12 cellular contexts compared by ENCODE assay signal in genomic region chr11:77244277-77245014, GRCh38. TPM values are rescaled to one million over a fixed set of nuclear protein-coding genes. Genes with fewer than 3 reads are reported as not detected.
DNase-seq lines count a peak whose midpoint lies in the region; ATAC-seq and TF ChIP-seq lines count a peak whose summit lies in the region.
"Had no signal": no experiment of that assay in that cellular context is flagged by ENCODE, and none has a peak within 500 bp of the region (broad histone marks: within the 10 kb centered on the region; RNA-seq: fewer than 3 reads in every experiment).

No MANE protein-coding gene starts in this region.

- ATAC-seq in HG02798 (IDR thresholded peaks at IDR 0.05; ENCODE audit: poor library complexity, unreplicated experiment) = no peak

- H3K27ac ChIP-seq in brain microvascular endothelial cell = peak overlapping the region; percentile 78
- H3K27ac ChIP-seq in Karpas-422 (ENCODE audit: low read length) = no peak overlapping the region
- H3K27ac ChIP-seq: thoracic aorta had no signal

- no peak overlapping the region for H3K4me3 ChIP-seq in brain microvascular endothelial cell (ENCODE audit: low read depth, low read length)
- H3K4me3 ChIP-seq in Karpas-422 (ENCODE audit: low read length) = no peak overlapping the region
- H3K4me3 ChIP-seq: lung, thoracic aorta had no signal

- no peaks in the 10 kb centered on the region for H3K9me3 ChIP-seq in Karpas-422 (ENCODE audit: low read length)
- H3K9me3 ChIP-seq: thoracic aorta had no signal

- no peaks in the 10 kb centered on the region for H3K79me2 ChIP-seq in Karpas-422 (ENCODE audit: low read length)

- H3K4me2 ChIP-seq in Karpas-422 (ENCODE audit: low read depth, low read length, poor library complexity, severe bottlenecking) = no peak overlapping the region

- H3K36me3 ChIP-seq in brain microvascular endothelial cell (replicated peaks) = no peaks in the 10 kb centered on the region
- H3K36me3 ChIP-seq in Karpas-422 (ENCODE audit: insufficient read depth, low read length) = no peaks in the 10 kb centered on the region
- H3K36me3 ChIP-seq: thoracic aorta had no signal

- no peaks in the 10 kb centered on the region for H3K9me2 ChIP-seq in Karpas-422 (replicated peaks; ENCODE audit: insufficient read depth, low read length)

- in situ Hi-C loops in brain microvascular endothelial cell (cut with HindIII; ENCODE audit: low pct_ligation_motif_present, low sequenced_read_pairs) = no loop called here

- H3K4me1 ChIP-seq in Karpas-422 (ENCODE audit: low read length) = no peaks in the 10 kb centered on the region

- H4K20me1 ChIP-seq in Karpas-422 (ENCODE audit: insufficient read depth, low read depth, low read length) = no peaks in the 10 kb centered on the region

- H3K9ac ChIP-seq in Karpas-422 (ENCODE audit: low read length) = no peak overlapping the region

- DNase-seq in AG09319 (ENCODE audit: extremely low read depth, low read depth) (peak; percentile 16), HT1080 (ENCODE audit: low read depth) (peak; percentile 89), brain microvascular endothelial cell (peak; percentile 36), lung microvascular endothelial cell (ENCODE audit: low read depth in 2 of 2) (peak; percentile 51 to 82), ureter (ENCODE audit: low spot score) (no peak), Ammon's horn (ENCODE audit: low spot score) (no peak), Karpas-422 (no peak)
- DNase-seq: effector CD8-positive, alpha-beta T cell; NCI-H187 had no signal

- H2AFZ ChIP-seq in Karpas-422 (ENCODE audit: low read length) = no peak overlapping the region

- TF ChIP-seq CTCF in AG09319 (IDR thresholded peaks at IDR 0.05; ENCODE audit: low read depth, low read length) (no peak), brain microvascular endothelial cell (IDR thresholded peaks at IDR 0.05; ENCODE audit: low read depth, low read length, missing control alignments) (no peak)

- no peaks in the 10 kb centered on the region for H3K27me3 ChIP-seq in brain microvascular endothelial cell (replicated peaks)
- H3K27me3 ChIP-seq in Karpas-422 (ENCODE audit: low read length) = no peaks in the 10 kb centered on the region

RNA-seq across cellular contexts. Expression of gene GDPD4, which starts 57.0 kb away (rescaled TPM):
- total RNA-seq in HT1080 (2014; rRNA removed; shearing (Covaris generic)) = not detected in 2 replicates
- not detected in 2 replicates for polyA plus RNA-seq in HT1080 (2015; cell fraction: cytosol; rRNA removed)
- polyA plus RNA-seq in HT1080 (2015; cell fraction: nucleus; rRNA removed) = not detected in 2 replicates
- total RNA-seq in lung microvascular endothelial cell (not detected in 2 replicates), ureter (not detected)
- total RNA-seq in Karpas-422 (2014; rRNA removed; shearing (Covaris generic); ENCODE audit: low replicate concordance) = not detected in 2 replicates
- total RNA-seq: lung, thoracic aorta had no signal
- polyA plus RNA-seq: lung had no signal

Comparison
In these comparisons a context has a peak if more than half of its experiments do, and no peak if none do; other contexts are left out.
1. DNase-seq: peak in AG09319 (single experiment), HT1080 (single experiment), brain microvascular endothelial cell (single experiment) and lung microvascular endothelial cell (2 of 2); none in ureter (single experiment), Ammon's horn (single experiment) and Karpas-422 (single experiment).